Comparison of ENCODE assay signal across 3 cellular contexts in the genomic region with DNA sequence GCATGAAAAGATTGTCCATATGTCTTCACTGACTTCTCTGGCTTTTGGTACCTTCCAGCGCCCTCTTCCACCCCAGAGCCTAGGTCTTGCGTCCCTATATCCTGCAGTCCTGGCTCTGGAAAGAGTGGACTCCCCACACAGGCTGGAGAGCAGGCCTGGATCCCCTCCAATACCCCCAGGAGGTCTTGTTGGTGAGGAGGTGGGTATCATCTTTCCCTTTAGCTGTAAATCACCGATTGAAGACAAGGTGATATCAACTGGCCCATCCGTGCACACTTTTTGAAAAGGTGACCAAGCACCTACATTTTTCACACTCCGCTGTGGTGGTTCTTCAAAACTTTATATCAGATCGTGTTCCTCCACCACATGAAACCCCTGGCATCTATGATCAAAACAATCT.
TF ChIP-seq lines count a peak whose summit lies in the region.

No MANE protein-coding gene starts in this region.

TF ChIP-seq in SK-N-SH, 30 proteins besides CTCF, POLR2A, EP300 and RAD21:
- TF ChIP-seq REST (IDR thresholded peaks at IDR 0.05; ENCODE audit: low read depth, low read length) (no peak), SMC3 (IDR thresholded peaks at IDR 0.05; ENCODE audit: low read depth, low read length) (no peak), JUND (IDR thresholded peaks at IDR 0.05) (no peak), EZH2phosphoT487 (IDR thresholded peaks at IDR 0.05; ENCODE audit: borderline replicate concordance, low read depth) (no peak), FOXM1 (IDR thresholded peaks at IDR 0.05; ENCODE audit: low read depth) (no peak)
- TF ChIP-seq, protein P1, sequence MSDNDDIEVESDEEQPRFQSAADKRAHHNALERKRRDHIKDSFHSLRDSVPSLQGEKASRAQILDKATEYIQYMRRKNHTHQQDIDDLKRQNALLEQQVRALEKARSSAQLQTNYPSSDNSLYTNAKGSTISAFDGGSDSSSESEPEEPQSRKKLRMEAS (IDR thresholded peaks at IDR 0.05; ENCODE audit: low read depth), result no peak

TF ChIP-seq in SK-N-SH treated with all-trans-retinoic acid at 6 μM for 48 hours, 23 proteins besides CTCF, POLR2A, EP300 and RAD21 (continues in another document):
- no peak for TF ChIP-seq ZFP30 (CRISPR knock-in tag; IDR thresholded peaks at IDR 0.05)
- TF ChIP-seq CREB5 (CRISPR knock-in tag; IDR thresholded peaks at IDR 0.05; ENCODE audit: low read depth), result no peak
- TF ChIP-seq PATZ1 (CRISPR knock-in tag; IDR thresholded peaks at IDR 0.05; ENCODE audit: borderline replicate concordance), result no peak
- TF ChIP-seq ZNF565 (CRISPR knock-in tag; conservative IDR thresholded peaks at IDR 0.05; ENCODE audit: low read depth), result no peak
- TF ChIP-seq SNAI2 (CRISPR knock-in tag; IDR thresholded peaks at IDR 0.05), result no peak
- no peak for TF ChIP-seq GLIS3 (CRISPR knock-in tag; IDR thresholded peaks at IDR 0.05)
- no peak for TF ChIP-seq RARB (CRISPR knock-in tag; IDR thresholded peaks at IDR 0.05)
- TF ChIP-seq, protein P2, sequence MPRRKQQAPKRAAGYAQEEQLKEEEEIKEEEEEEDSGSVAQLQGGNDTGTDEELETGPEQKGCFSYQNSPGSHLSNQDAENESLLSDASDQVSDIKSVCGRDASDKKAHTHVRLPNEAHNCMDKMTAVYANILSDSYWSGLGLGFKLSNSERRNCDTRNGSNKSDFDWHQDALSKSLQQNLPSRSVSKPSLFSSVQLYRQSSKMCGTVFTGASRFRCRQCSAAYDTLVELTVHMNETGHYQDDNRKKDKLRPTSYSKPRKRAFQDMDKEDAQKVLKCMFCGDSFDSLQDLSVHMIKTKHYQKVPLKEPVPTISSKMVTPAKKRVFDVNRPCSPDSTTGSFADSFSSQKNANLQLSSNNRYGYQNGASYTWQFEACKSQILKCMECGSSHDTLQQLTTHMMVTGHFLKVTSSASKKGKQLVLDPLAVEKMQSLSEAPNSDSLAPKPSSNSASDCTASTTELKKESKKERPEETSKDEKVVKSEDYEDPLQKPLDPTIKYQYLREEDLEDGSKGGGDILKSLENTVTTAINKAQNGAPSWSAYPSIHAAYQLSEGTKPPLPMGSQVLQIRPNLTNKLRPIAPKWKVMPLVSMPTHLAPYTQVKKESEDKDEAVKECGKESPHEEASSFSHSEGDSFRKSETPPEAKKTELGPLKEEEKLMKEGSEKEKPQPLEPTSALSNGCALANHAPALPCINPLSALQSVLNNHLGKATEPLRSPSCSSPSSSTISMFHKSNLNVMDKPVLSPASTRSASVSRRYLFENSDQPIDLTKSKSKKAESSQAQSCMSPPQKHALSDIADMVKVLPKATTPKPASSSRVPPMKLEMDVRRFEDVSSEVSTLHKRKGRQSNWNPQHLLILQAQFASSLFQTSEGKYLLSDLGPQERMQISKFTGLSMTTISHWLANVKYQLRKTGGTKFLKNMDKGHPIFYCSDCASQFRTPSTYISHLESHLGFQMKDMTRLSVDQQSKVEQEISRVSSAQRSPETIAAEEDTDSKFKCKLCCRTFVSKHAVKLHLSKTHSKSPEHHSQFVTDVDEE (CRISPR knock-in tag; IDR thresholded peaks at IDR 0.05), result no peak
- TF ChIP-seq ZNF8 (CRISPR knock-in tag; IDR thresholded peaks at IDR 0.05), result no peak
- TF ChIP-seq BACH2 (CRISPR knock-in tag; IDR thresholded peaks at IDR 0.05; ENCODE audit: borderline replicate concordance), result no peak
- TF ChIP-seq ESRRG (CRISPR knock-in tag; IDR thresholded peaks at IDR 0.05), result no peak
- TF ChIP-seq TCF4 (CRISPR knock-in tag; IDR thresholded peaks at IDR 0.05; ENCODE audit: borderline replicate concordance), result no peak
- TF ChIP-seq, protein P3, sequence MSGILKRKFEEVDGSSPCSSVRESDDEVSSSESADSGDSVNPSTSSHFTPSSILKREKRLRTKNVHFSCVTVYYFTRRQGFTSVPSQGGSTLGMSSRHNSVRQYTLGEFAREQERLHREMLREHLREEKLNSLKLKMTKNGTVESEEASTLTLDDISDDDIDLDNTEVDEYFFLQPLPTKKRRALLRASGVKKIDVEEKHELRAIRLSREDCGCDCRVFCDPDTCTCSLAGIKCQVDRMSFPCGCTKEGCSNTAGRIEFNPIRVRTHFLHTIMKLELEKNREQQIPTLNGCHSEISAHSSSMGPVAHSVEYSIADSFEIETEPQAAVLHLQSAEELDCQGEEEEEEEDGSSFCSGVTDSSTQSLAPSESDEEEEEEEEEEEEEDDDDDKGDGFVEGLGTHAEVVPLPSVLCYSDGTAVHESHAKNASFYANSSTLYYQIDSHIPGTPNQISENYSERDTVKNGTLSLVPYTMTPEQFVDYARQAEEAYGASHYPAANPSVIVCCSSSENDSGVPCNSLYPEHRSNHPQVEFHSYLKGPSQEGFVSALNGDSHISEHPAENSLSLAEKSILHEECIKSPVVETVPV (CRISPR knock-in tag; IDR thresholded peaks at IDR 0.05), result no peak
- no peak for TF ChIP-seq CSDC2 (CRISPR knock-in tag; IDR thresholded peaks at IDR 0.05)
- TF ChIP-seq POU6F1 (CRISPR knock-in tag; IDR thresholded peaks at IDR 0.05; ENCODE audit: borderline replicate concordance, low read depth), result no peak

TF ChIP-seq in IMR-90, 13 proteins besides CTCF, POLR2A, EP300 and RAD21:
- TF ChIP-seq MAZ (IDR thresholded peaks at IDR 0.05; ENCODE audit: borderline replicate concordance, low read depth, low read length) (no peak), USF2 (IDR thresholded peaks at IDR 0.05; ENCODE audit: low read depth, low read length) (no peak), CHD1 (IDR thresholded peaks at IDR 0.05; ENCODE audit: low read depth, low read length) (no peak), CEBPB (IDR thresholded peaks at IDR 0.05; ENCODE audit: low read depth, low read length) (no peak), MAFK (IDR thresholded peaks at IDR 0.05; ENCODE audit: low read depth, low read length) (no peak), SMC3 (IDR thresholded peaks at IDR 0.05; ENCODE audit: low read depth, low read length) (no peak), FOS (IDR thresholded peaks at IDR 0.05; ENCODE audit: low read depth, low read length) (no peak), RCOR1 (IDR thresholded peaks at IDR 0.05; ENCODE audit: insufficient replicate concordance, low read length) (no peak), MXI1 (IDR thresholded peaks at IDR 0.05; ENCODE audit: borderline replicate concordance, low read depth, low read length) (no peak), RFX5 (IDR thresholded peaks at IDR 0.05; ENCODE audit: low read depth, low read length) (no peak), NFE2L2 (IDR thresholded peaks at IDR 0.05; ENCODE audit: low read depth, low read length) (no peak), BHLHE40 (IDR thresholded peaks at IDR 0.05; ENCODE audit: low read depth, low read length) (no peak)
- TF ChIP-seq, protein P4, sequence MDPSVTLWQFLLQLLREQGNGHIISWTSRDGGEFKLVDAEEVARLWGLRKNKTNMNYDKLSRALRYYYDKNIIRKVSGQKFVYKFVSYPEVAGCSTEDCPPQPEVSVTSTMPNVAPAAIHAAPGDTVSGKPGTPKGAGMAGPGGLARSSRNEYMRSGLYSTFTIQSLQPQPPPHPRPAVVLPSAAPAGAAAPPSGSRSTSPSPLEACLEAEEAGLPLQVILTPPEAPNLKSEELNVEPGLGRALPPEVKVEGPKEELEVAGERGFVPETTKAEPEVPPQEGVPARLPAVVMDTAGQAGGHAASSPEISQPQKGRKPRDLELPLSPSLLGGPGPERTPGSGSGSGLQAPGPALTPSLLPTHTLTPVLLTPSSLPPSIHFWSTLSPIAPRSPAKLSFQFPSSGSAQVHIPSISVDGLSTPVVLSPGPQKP (IDR thresholded peaks at IDR 0.05; ENCODE audit: borderline replicate concordance, low read depth, low read length), result no peak
